In the genomic region with DNA sequence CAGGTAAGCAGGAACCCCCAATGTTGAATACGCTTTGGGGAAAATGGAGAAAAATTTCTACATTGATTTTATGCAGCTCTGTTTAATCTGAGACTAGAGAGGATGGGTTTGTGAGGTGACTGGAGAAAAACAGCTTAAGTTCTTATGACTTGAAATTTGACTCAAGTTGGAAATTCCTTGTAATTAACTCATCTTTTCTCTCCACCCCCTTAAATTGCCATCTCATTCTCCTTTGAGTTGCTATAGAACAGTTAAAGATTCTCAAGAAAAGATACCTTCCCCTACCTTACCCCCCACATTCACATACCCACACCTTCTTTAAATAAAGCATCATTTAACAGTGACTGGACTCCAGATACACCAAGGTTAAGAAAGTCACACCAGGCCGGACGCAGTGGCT, we compare ENCODE assay signal across 22 cellular contexts. TPM values are rescaled to one million over a fixed set of nuclear protein-coding genes. Genes with fewer than 3 reads are reported as not detected.
DNase-seq lines count a peak whose midpoint lies in the region; ATAC-seq and TF ChIP-seq lines count a peak whose summit lies in the region.
"Had no signal": no experiment of that assay in that cellular context is flagged by ENCODE, and none has a peak within 500 bp of the region (broad histone marks: within the 10 kb centered on the region; RNA-seq: fewer than 3 reads in every experiment).

No MANE protein-coding gene starts in this region.

- peak overlapping the region; percentile 7 for H3K4me3 Mint-ChIP-seq in activated T-cell treated with anti-CD3 and anti-CD28 coated beads, Interleukin-2, amount 50 U/mL, for 24 hours
- H3K4me3 Mint-ChIP-seq in GM23338: no peak overlapping the region
- H3K4me3 Mint-ChIP-seq in activated naive CD8-positive, alpha-beta T cell treated with anti-CD3 and anti-CD28 coated beads for 36 hours: no peak overlapping the region
- no peak overlapping the region for H3K4me3 Mint-ChIP-seq in nephron progenitor cell
- H3K4me3 Mint-ChIP-seq: IgD-negative memory B cell had no signal

- H3K27me3 Mint-ChIP-seq in activated T-cell treated with anti-CD3 and anti-CD28 coated beads, Interleukin-2, amount 50 U/mL, for 24 hours: no peaks in the 10 kb centered on the region
- H3K27me3 Mint-ChIP-seq in GM23338 (ENCODE audit: insufficient read depth, low read depth, poor library complexity): peaks cover 4% of the 10 kb centered on the region
- H3K27me3 Mint-ChIP-seq in activated naive CD8-positive, alpha-beta T cell treated with anti-CD3 and anti-CD28 coated beads for 36 hours: no peaks in the 10 kb centered on the region
- H3K27me3 Mint-ChIP-seq in nephron progenitor cell (ENCODE audit: low read depth, poor library complexity): no peaks in the 10 kb centered on the region

- H3K4me1 ChIP-seq in GM23338 (ENCODE audit: insufficient read depth): no peaks in the 10 kb centered on the region; the same call in 1 of the 2 replicates
- H3K4me1 ChIP-seq in psoas muscle: peaks cover 33% of the 10 kb centered on the region

- POLR2A ChIA-PET in HEK293T (lab: Yijun Ruan, JAX): no interaction called here

- intact Hi-C loops in psoas muscle (cut with DNase I): no loop called here

- peak overlapping the region; percentile 90 for H3K27ac Mint-ChIP-seq in activated T-cell treated with anti-CD3 and anti-CD28 coated beads, Interleukin-2, amount 50 U/mL, for 24 hours
- H3K27ac Mint-ChIP-seq in GM23338 (no peak overlapping the region), nephron progenitor cell (peak overlapping the region; percentile 52)
- H3K27ac Mint-ChIP-seq in activated naive CD8-positive, alpha-beta T cell treated with anti-CD3 and anti-CD28 coated beads for 36 hours: peak overlapping the region; percentile 35
- H3K27ac Mint-ChIP-seq: IgD-negative memory B cell had no signal

- H3K4me3 ChIP-seq in GM23338 (no peak overlapping the region), psoas muscle (no peak overlapping the region)
- H3K4me3 ChIP-seq: GM12878, lung, right atrium auricular region had no signal

- no peaks in the 10 kb centered on the region for H3K27me3 ChIP-seq in GM23338 (ENCODE audit: insufficient read depth)
- no peaks in the 10 kb centered on the region for H3K27me3 ChIP-seq in psoas muscle (ENCODE audit: insufficient read depth in 3 of 3, low read length in 2 of 3)
- H3K27me3 ChIP-seq: right atrium auricular region had no signal

- H3K4me2 ChIP-seq in GM23338: no peak overlapping the region

- H3K36me3 Mint-ChIP-seq in activated T-cell treated with anti-CD3 and anti-CD28 coated beads, Interleukin-2, amount 50 U/mL, for 24 hours (ENCODE audit: low read depth): peaks cover 31% of the 10 kb centered on the region
- H3K36me3 Mint-ChIP-seq in GM23338 (ENCODE audit: low read depth) (peaks cover 36% of the 10 kb centered on the region), nephron progenitor cell (ENCODE audit: low read depth) (peaks cover 61% of the 10 kb centered on the region)
- peaks cover 17% of the 10 kb centered on the region for H3K36me3 Mint-ChIP-seq in activated naive CD8-positive, alpha-beta T cell treated with anti-CD3 and anti-CD28 coated beads for 36 hours

- H3K27ac ChIP-seq in GM23338 (ENCODE audit: low read depth): peak overlapping the region; percentile 18; the same call in 1 of the 2 replicates
- no peak overlapping the region for H3K27ac ChIP-seq in psoas muscle
- H3K27ac ChIP-seq: right atrium auricular region had no signal

- ATAC-seq in GM23338: no peak
- ATAC-seq in psoas muscle: no peak
- ATAC-seq: GM12878 had no signal

- 73 to 92% (median 83%) methylated on average over 3 of the region's 3 CpGs for WGBS in psoas muscle, 3 donors

- peaks cover 38% of the 10 kb centered on the region for H3K4me1 Mint-ChIP-seq in activated T-cell treated with anti-CD3 and anti-CD28 coated beads, Interleukin-2, amount 50 U/mL, for 24 hours (ENCODE audit: low read depth)
- H3K4me1 Mint-ChIP-seq in GM23338: peaks cover 12% of the 10 kb centered on the region; the same call in 1 of the 3 replicates
- H3K4me1 Mint-ChIP-seq in activated naive CD8-positive, alpha-beta T cell treated with anti-CD3 and anti-CD28 coated beads for 36 hours: peaks cover 20% of the 10 kb centered on the region
- peaks cover 25% of the 10 kb centered on the region for H3K4me1 Mint-ChIP-seq in nephron progenitor cell

- H3F3A ChIP-seq in GM23338 (replicated peaks; ENCODE audit: low read depth): no peaks in the 10 kb centered on the region

- peaks cover 98% of the 10 kb centered on the region for H3K79me2 ChIP-seq in GM23338 (replicated peaks; ENCODE audit: insufficient read depth)

- peaks cover 18% of the 10 kb centered on the region for H3K9me3 Mint-ChIP-seq in activated T-cell treated with anti-CD3 and anti-CD28 coated beads, Interleukin-2, amount 50 U/mL, for 24 hours
- H3K9me3 Mint-ChIP-seq in GM23338 (peaks cover 26% of the 10 kb centered on the region), nephron progenitor cell (peaks cover 38% of the 10 kb centered on the region)
- peaks cover 15% of the 10 kb centered on the region for H3K9me3 Mint-ChIP-seq in activated naive CD8-positive, alpha-beta T cell treated with anti-CD3 and anti-CD28 coated beads for 36 hours

- no peak overlapping the region for H2AFZ ChIP-seq in GM23338

- TF ChIP-seq CTCF in GM23338 (conservative IDR thresholded peaks at IDR 0.05; ENCODE audit: low read depth in 2 of 2) (no peak), nephron progenitor cell (IDR thresholded peaks at IDR 0.05) (no peak), psoas muscle (IDR thresholded peaks at IDR 0.05) (no peak)

- peaks cover 22% of the 10 kb centered on the region; the same call in 1 of the 2 replicates for H4K20me1 ChIP-seq in GM23338 (replicated peaks; ENCODE audit: insufficient read depth)

- DNase-seq in activated T-cell treated with anti-CD3 and anti-CD28 coated beads, Interleukin-2, amount 50 U/mL, for 24 hours: no peak
- DNase-seq in activated T-cell treated with anti-CD3 and anti-CD28 coated beads, Interleukin-2, amount 50 U/mL, for 1 hour: no peak
- DNase-seq in GM23338 (ENCODE audit: low spot score) (no peak), nephron progenitor cell (no peak), HEK293T (ENCODE audit: extremely low spot score) (no peak), psoas muscle (no peak), pons (ENCODE audit: low spot score) (no peak)
- DNase-seq in activated naive CD8-positive, alpha-beta T cell treated with anti-CD3 and anti-CD28 coated beads for 36 hours: no peak
- DNase-seq: ACHN; activated CD4-positive, alpha-beta T cell treated with anti-CD3 and anti-CD28 coated beads, Interleukin-2, amount 50 U/mL, for 1 hour; hippocampal formation; NCI-H2171; NCI-H748 treated with DMSO at 0.1 percent for 48 hours; occipital lobe; OCI-M1; Right ventricle myocardium superior; substantia nigra; SW 1271 had no signal

- no peaks in the 10 kb centered on the region for H3K9me2 ChIP-seq in GM23338 (ENCODE audit: insufficient read depth)

- peaks cover 16% of the 10 kb centered on the region for H3K9me3 ChIP-seq in psoas muscle

- CTCF ChIA-PET in HEK293T (lab: Yijun Ruan, JAX): no interaction called here

- H3K36me3 ChIP-seq in GM23338 (ENCODE audit: insufficient read depth) (no peaks in the 10 kb centered on the region), psoas muscle (ENCODE audit: insufficient read depth in 1 of 2, low read depth in 1 of 2) (no peaks in the 10 kb centered on the region)

TF ChIP-seq in GM23338, 12 proteins besides CTCF, POLR2A, EP300 and RAD21 (continues in another document):
- TF ChIP-seq CREB1 (CRISPR knock-in tag; IDR thresholded peaks at IDR 0.05; ENCODE audit: low read depth) (no peak), JUNB (IDR thresholded peaks at IDR 0.05; ENCODE audit: unreplicated experiment) (no peak)
- TF ChIP-seq, protein P1, sequence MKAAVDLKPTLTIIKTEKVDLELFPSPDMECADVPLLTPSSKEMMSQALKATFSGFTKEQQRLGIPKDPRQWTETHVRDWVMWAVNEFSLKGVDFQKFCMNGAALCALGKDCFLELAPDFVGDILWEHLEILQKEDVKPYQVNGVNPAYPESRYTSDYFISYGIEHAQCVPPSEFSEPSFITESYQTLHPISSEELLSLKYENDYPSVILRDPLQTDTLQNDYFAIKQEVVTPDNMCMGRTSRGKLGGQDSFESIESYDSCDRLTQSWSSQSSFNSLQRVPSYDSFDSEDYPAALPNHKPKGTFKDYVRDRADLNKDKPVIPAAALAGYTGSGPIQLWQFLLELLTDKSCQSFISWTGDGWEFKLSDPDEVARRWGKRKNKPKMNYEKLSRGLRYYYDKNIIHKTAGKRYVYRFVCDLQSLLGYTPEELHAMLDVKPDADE (IDR thresholded peaks at IDR 0.05): no peak

TF ChIP-seq in HEK293T, 16 proteins besides CTCF, POLR2A, EP300 and RAD21 (continues in another document):
- TF ChIP-seq FOXK2 (IDR thresholded peaks at IDR 0.05) (no peak), FOXA1 (IDR thresholded peaks at IDR 0.05) (no peak), SP1 (IDR thresholded peaks at IDR 0.05) (no peak), ZNF384 (IDR thresholded peaks at IDR 0.05) (no peak), L3MBTL2 (conservative IDR thresholded peaks at IDR 0.05) (no peak), TARDBP (IDR thresholded peaks at IDR 0.05) (no peak), NFRKB (IDR thresholded peaks at IDR 0.05) (no peak), ELF4 (IDR thresholded peaks at IDR 0.05) (no peak), HDGF (IDR thresholded peaks at IDR 0.05; ENCODE audit: borderline replicate concordance) (no peak), CTBP1 (IDR thresholded peaks at IDR 0.05; ENCODE audit: borderline replicate concordance) (no peak)
- TF ChIP-seq, protein P2, sequence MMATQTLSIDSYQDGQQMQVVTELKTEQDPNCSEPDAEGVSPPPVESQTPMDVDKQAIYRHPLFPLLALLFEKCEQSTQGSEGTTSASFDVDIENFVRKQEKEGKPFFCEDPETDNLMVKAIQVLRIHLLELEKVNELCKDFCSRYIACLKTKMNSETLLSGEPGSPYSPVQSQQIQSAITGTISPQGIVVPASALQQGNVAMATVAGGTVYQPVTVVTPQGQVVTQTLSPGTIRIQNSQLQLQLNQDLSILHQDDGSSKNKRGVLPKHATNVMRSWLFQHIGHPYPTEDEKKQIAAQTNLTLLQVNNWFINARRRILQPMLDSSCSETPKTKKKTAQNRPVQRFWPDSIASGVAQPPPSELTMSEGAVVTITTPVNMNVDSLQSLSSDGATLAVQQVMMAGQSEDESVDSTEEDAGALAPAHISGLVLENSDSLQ (IDR thresholded peaks at IDR 0.05): no peak

RNA-seq across cellular contexts. Expression of a gene that starts 24.2 kb away (rescaled TPM):
- total RNA-seq in GM23338 (2014; rRNA removed; shearing (Covaris generic)): 42.1 and 52.9 TPM in 2 replicates
- polyA plus RNA-seq in GM23338 (2016; fragmentation: Nextera tagmentation; extraction: Ambion mirVana) (22.4 and 31.9 TPM in 2 replicates), psoas muscle (10 to 100 TPM in 2 of 3 donors, 1 to 10 TPM in 1; 6.7 to 27.4 (median 15.5) TPM)
- 1 to 10 TPM; 5.6 to 8.3 TPM for total RNA-seq in activated naive CD8-positive, alpha-beta T cell treated with anti-CD3 and anti-CD28 coated beads for 36 hours
- 10 to 100 TPM; 21.1 to 57.0 (median 36.1) TPM for total RNA-seq in psoas muscle
- polyA plus RNA-seq: IgD-negative memory B cell had no signal

RNA-seq across cellular contexts. Expression of a gene that starts 38.1 kb away (rescaled TPM):
- 46.9 and 54.5 TPM in 2 replicates for total RNA-seq in GM23338 (2014; rRNA removed; shearing (Covaris generic))
- 38.7 and 44.5 TPM in 2 replicates for polyA plus RNA-seq in GM23338 (2016; fragmentation: Nextera tagmentation; extraction: Ambion mirVana)
- 10 to 100 TPM; 58.3 to 58.4 TPM for total RNA-seq in activated naive CD8-positive, alpha-beta T cell treated with anti-CD3 and anti-CD28 coated beads for 36 hours
- total RNA-seq in psoas muscle: 10 to 100 TPM; 30.6 to 48.2 (median 31.7) TPM
- polyA plus RNA-seq in psoas muscle: 10 to 100 TPM; 12.0 to 24.0 (median 14.7) TPM
